ENCODE assay signal across 16 cellular contexts in the genomic region with DNA sequence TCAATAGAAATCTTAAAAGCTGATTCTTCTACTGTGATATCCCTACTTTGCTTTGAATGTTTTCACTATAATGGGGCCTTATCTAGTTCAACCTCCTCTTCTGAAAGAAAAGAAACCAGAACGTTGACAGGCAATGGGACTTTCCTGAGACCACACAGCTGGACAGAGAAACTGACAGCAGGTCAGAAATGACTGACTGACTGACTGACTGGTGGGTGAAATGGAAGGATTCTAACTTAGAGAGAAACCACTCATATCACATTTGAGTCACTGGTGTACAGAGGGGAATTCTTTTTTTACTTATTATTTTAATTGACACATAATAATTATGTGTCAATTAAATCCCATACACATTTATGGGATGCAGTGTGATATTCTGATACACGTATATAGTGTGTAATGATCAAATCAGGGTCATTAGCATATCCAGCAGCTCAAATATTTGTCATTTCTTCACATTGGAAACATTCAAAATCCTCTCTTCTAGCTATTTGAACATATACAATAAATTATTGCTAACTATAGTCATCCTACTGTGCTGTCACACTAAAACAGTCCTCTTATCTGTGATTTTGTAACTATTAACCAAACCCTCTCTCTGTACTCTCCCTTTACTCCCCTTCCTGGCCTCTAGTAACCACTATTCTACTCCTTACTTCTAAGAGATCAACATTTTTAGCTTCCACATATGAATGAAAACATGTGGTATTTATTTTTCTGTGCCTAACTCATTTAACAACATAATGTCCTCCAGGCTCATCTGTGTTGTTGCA.
DNase-seq lines count a peak whose midpoint lies in the region; ATAC-seq and TF ChIP-seq lines count a peak whose summit lies in the region.
"Had no signal": no experiment of that assay in that cellular context is flagged by ENCODE, and none has a peak within 500 bp of the region (broad histone marks: within the 10 kb centered on the region; RNA-seq: fewer than 3 reads in every experiment).

No MANE protein-coding gene starts in this region.

- H3K27me3 ChIP-seq in right lobe of liver = no peaks in the 10 kb centered on the region
- H3K27me3 ChIP-seq: heart right ventricle, upper lobe of right lung had no signal

- WGBS in lower leg skin, 2 donors = 71% methylated on average over 2 of the region's 2 CpGs
- WGBS in right lobe of liver (ENCODE audit: insufficient coverage, low coverage, low lambda C conversion rate, missing lambda C conversion rate) = 50% methylated on average over 2 of the region's 2 CpGs

- no peak overlapping the region for H3K4me3 ChIP-seq in GM12864 (ENCODE audit: low read depth, low read length)
- no peak overlapping the region for H3K4me3 ChIP-seq in lower leg skin (ENCODE audit: low read depth, poor library complexity, severe bottlenecking)
- H3K4me3 ChIP-seq in right lobe of liver = no peak overlapping the region
- H3K4me3 ChIP-seq: A549, heart right ventricle, prostate gland, upper lobe of right lung had no signal

- ATAC-seq in GM19328 (IDR thresholded peaks at IDR 0.05; ENCODE audit: unreplicated experiment) (peak; percentile 87), HG02623 (IDR thresholded peaks at IDR 0.05; ENCODE audit: unreplicated experiment) (peak; percentile 96), HG03342 (IDR thresholded peaks at IDR 0.05; ENCODE audit: unreplicated experiment) (peak; percentile 97), right lobe of liver (no peak)
- ATAC-seq: A549, heart right ventricle, upper lobe of right lung had no signal

- no peaks in the 10 kb centered on the region for H3K4me1 ChIP-seq in right lobe of liver
- H3K4me1 ChIP-seq: A549, heart right ventricle, prostate gland, upper lobe of right lung had no signal

- no peak overlapping the region for H3K27ac ChIP-seq in right lobe of liver
- H3K27ac ChIP-seq: A549, heart right ventricle, prostate gland, upper lobe of right lung had no signal

- H3K9me3 ChIP-seq in right lobe of liver = no peaks in the 10 kb centered on the region
- H3K9me3 ChIP-seq: A549, prostate gland, upper lobe of right lung had no signal

- H3K36me3 ChIP-seq in right lobe of liver = no peaks in the 10 kb centered on the region
- H3K36me3 ChIP-seq: heart right ventricle, prostate gland, upper lobe of right lung had no signal

- TF ChIP-seq POLR2A in lower leg skin (IDR thresholded peaks at IDR 0.05) (no peak), right lobe of liver (IDR thresholded peaks at IDR 0.05) (no peak)

- peak; percentile 60 for DNase-seq in GM12864 (ENCODE audit: low read depth)
- DNase-seq in UCSD-AML1 (lab: John Stamatoyannopoulos, UW; ENCODE audit: unreplicated experiment) = no peak
- DNase-seq in NCI-H2196 (lab: John Stamatoyannopoulos, UW; ENCODE audit: unreplicated experiment) = no peak
- DNase-seq in lower leg skin (ENCODE audit: low spot score in 2 of 2) = no peak
- no peak for DNase-seq in right lobe of liver
- DNase-seq: DMS53, heart right ventricle, Kasumi-1, mesendoderm, NCI-H2227 treated with DMSO at 0.1 percent for 48 hours, upper lobe of right lung had no signal

- TF ChIP-seq CTCF in GM12864 (IDR thresholded peaks at IDR 0.05; ENCODE audit: low read depth, low read length, missing control alignments) = no peak
- no peak for TF ChIP-seq CTCF in lower leg skin (IDR thresholded peaks at IDR 0.05)
- TF ChIP-seq CTCF in right lobe of liver (IDR thresholded peaks at IDR 0.05) = no peak

- intact Hi-C loops in lower leg skin (cut with DNase I; ENCODE audit: low total_unique reads) = no loop called here
- intact Hi-C loops in right lobe of liver (cut with DNase I) = no loop called here

Comparison
In these comparisons a context has a peak if more than half of its experiments do, and no peak if none do; other contexts are left out.
1. ATAC-seq: peak in GM19328 (single experiment), HG02623 (single experiment) and HG03342 (single experiment); none in right lobe of liver (0 of 4).